In genomic region chr22:19434829-19435580, GRCh38 we compare ENCODE assay signal across 26 cellular contexts. TPM values are rescaled to one million over a fixed set of nuclear protein-coding genes. Genes with fewer than 3 reads are reported as not detected.
DNase-seq lines count a peak whose midpoint lies in the region; ATAC-seq and TF ChIP-seq lines count a peak whose summit lies in the region.
"Had no signal": no experiment of that assay in that cellular context is flagged by ENCODE, and none has a peak within 500 bp of the region (broad histone marks: within the 10 kb centered on the region; RNA-seq: fewer than 3 reads in every experiment).

No MANE protein-coding gene starts in this region.

- ATAC-seq in activated T-cell treated with anti-CD3 and anti-CD28 coated beads, Interleukin-2, amount 50 U/mL, for 4 hours: no peak
- no peak for ATAC-seq in stimulated activated effector memory CD8-positive, alpha-beta T cell treated with anti-CD3 and anti-CD28 coated beads, Interleukin-12 subunit alpha, Interleukin-12 subunit beta, amount 100 ng/mL, for 72 hours
- ATAC-seq: left ventricle myocardium superior, pancreas had no signal

- H3K27me3 ChIP-seq in ovary: no peaks in the 10 kb centered on the region
- H3K27me3 ChIP-seq: pancreas, SJSA1 had no signal

- H3K4me1 ChIP-seq in ovary (ENCODE audit: insufficient read depth): peaks cover 9% of the 10 kb centered on the region

- peaks cover 78% of the 10 kb centered on the region for H3K36me3 Mint-ChIP-seq in activated T-cell treated with anti-CD3 and anti-CD28 coated beads, Interleukin-2, amount 50 U/mL, for 24 hours (ENCODE audit: low read depth)
- H3K36me3 Mint-ChIP-seq in activated T-cell treated with anti-CD3 and anti-CD28 coated beads, Interleukin-2, amount 50 U/mL, for 4 hours (ENCODE audit: insufficient read depth): peaks cover 8% of the 10 kb centered on the region
- H3K36me3 Mint-ChIP-seq in immature natural killer cell: peaks cover 0 to 3% (median 0%) of the 10 kb centered on the region in 3 donors
- H3K36me3 Mint-ChIP-seq in stimulated activated effector memory CD8-positive, alpha-beta T cell treated with anti-CD3 and anti-CD28 coated beads, Interleukin-12 subunit alpha, Interleukin-12 subunit beta, amount 100 ng/mL, for 72 hours: peaks cover 73% of the 10 kb centered on the region

- H3K27me3 Mint-ChIP-seq in activated T-cell treated with anti-CD3 and anti-CD28 coated beads, Interleukin-2, amount 50 U/mL, for 24 hours: no peaks in the 10 kb centered on the region
- no peaks in the 10 kb centered on the region for H3K27me3 Mint-ChIP-seq in activated T-cell treated with anti-CD3 and anti-CD28 coated beads, Interleukin-2, amount 50 U/mL, for 4 hours (ENCODE audit: low read depth)
- peaks cover 10 to 20% (median 14%) of the 10 kb centered on the region in 3 donors for H3K27me3 Mint-ChIP-seq in immature natural killer cell (ENCODE audit: low read depth in 3 of 3)
- H3K27me3 Mint-ChIP-seq: activated CD4-positive, alpha-beta memory T cell treated with anti-CD3 and anti-CD28 coated beads, Interleukin-2, amount 10 ng/mL, durations not matched to agents 7 days and 5 days had no signal

- no peak overlapping the region for H3K27ac ChIP-seq in ovary
- H3K27ac ChIP-seq: epithelial cell of prostate, pancreas, SJSA1, thoracic aorta had no signal

- intact Hi-C loops in ovary (cut with DNase I): no loop called here

- TF ChIP-seq POLR2A in ovary (IDR thresholded peaks at IDR 0.05): no peak

- peaks cover 22% of the 10 kb centered on the region for H3K4me1 Mint-ChIP-seq in activated T-cell treated with anti-CD3 and anti-CD28 coated beads, Interleukin-2, amount 50 U/mL, for 24 hours (ENCODE audit: low read depth)
- H3K4me1 Mint-ChIP-seq in activated T-cell treated with anti-CD3 and anti-CD28 coated beads, Interleukin-2, amount 50 U/mL, for 4 hours (ENCODE audit: low read depth): peaks cover 23% of the 10 kb centered on the region
- peaks cover 24 to 28% of the 10 kb centered on the region in 2 donors for H3K4me1 Mint-ChIP-seq in immature natural killer cell
- peaks cover 31% of the 10 kb centered on the region for H3K4me1 Mint-ChIP-seq in stimulated activated effector memory CD8-positive, alpha-beta T cell treated with anti-CD3 and anti-CD28 coated beads, Interleukin-12 subunit alpha, Interleukin-12 subunit beta, amount 100 ng/mL, for 72 hours

- no peak for DNase-seq in activated T-cell treated with anti-CD3 and anti-CD28 coated beads, Interleukin-2, amount 50 U/mL, for 24 hours
- no peak for DNase-seq in activated T-cell treated with anti-CD3 and anti-CD28 coated beads, Interleukin-2, amount 50 U/mL, for 4 hours
- DNase-seq in NAMALWA (ENCODE audit: low spot score): peak; percentile 58
- no peak for DNase-seq in immature natural killer cell
- no peak for DNase-seq in stimulated activated effector memory CD8-positive, alpha-beta T cell treated with anti-CD3 and anti-CD28 coated beads, Interleukin-12 subunit alpha, Interleukin-12 subunit beta, amount 100 ng/mL, for 72 hours (ENCODE audit: low spot score in 2 of 2)
- no peak for DNase-seq in stimulated activated naive CD4-positive, alpha-beta T cell treated with Interleukin-2 at 50 U/mL for 16 hours (lab: John Stamatoyannopoulos, UW)
- no peak for DNase-seq in MV-4-11 (lab: John Stamatoyannopoulos, UW)
- DNase-seq in ovary: no peak
- DNase-seq: 8988T; activated CD4-positive, alpha-beta memory T cell treated with anti-CD3 and anti-CD28 coated beads, Interleukin-2, amount 10 ng/mL, durations not matched to agents 7 days and 5 days; activated CD4-positive, alpha-beta T cell treated with anti-CD3 and anti-CD28 coated beads for 1 hour; activated naive CD4-positive, alpha-beta T cell; DMS153; effector CD8-positive, alpha-beta T cell; glutamatergic neuron; IMR-90; islet precursor cell; left ventricle myocardium superior; NCI-H1105 treated with DMSO at 0.1 percent for 48 hours; NCI-H2081; NCI-H226; pancreas; RPMI8226 had no signal

- TF ChIP-seq CTCF in ovary (IDR thresholded peaks at IDR 0.05): no peak

- no peaks in the 10 kb centered on the region for H3K9me3 Mint-ChIP-seq in activated T-cell treated with anti-CD3 and anti-CD28 coated beads, Interleukin-2, amount 50 U/mL, for 24 hours
- H3K9me3 Mint-ChIP-seq in activated T-cell treated with anti-CD3 and anti-CD28 coated beads, Interleukin-2, amount 50 U/mL, for 4 hours: no peaks in the 10 kb centered on the region
- H3K9me3 Mint-ChIP-seq in immature natural killer cell: no peaks in the 10 kb centered on the region
- no peaks in the 10 kb centered on the region for H3K9me3 Mint-ChIP-seq in stimulated activated effector memory CD8-positive, alpha-beta T cell treated with anti-CD3 and anti-CD28 coated beads, Interleukin-12 subunit alpha, Interleukin-12 subunit beta, amount 100 ng/mL, for 72 hours
- H3K9me3 Mint-ChIP-seq: activated CD4-positive, alpha-beta memory T cell treated with anti-CD3 and anti-CD28 coated beads, Interleukin-2, amount 10 ng/mL, durations not matched to agents 7 days and 5 days had no signal

- H3K4me3 ChIP-seq in ovary: no peak overlapping the region
- H3K4me3 ChIP-seq: pancreas, SJSA1, thoracic aorta had no signal

- no peak for TF ChIP-seq EP300 in ovary (IDR thresholded peaks at IDR 0.05)

- H3K27ac Mint-ChIP-seq in activated T-cell treated with anti-CD3 and anti-CD28 coated beads, Interleukin-2, amount 50 U/mL, for 24 hours: peak overlapping the region; percentile 76
- peak overlapping the region in 5 of 6 donors; percentile 18 to 69 (median 46) for H3K27ac Mint-ChIP-seq in immature natural killer cell
- H3K27ac Mint-ChIP-seq in stimulated activated effector memory CD8-positive, alpha-beta T cell treated with anti-CD3 and anti-CD28 coated beads, Interleukin-12 subunit alpha, Interleukin-12 subunit beta, amount 100 ng/mL, for 72 hours: peak overlapping the region; percentile 89

- H3K36me3 ChIP-seq in ovary: no peaks in the 10 kb centered on the region

- no peaks in the 10 kb centered on the region for H3K9me3 ChIP-seq in ovary
- H3K9me3 ChIP-seq: pancreas, thoracic aorta had no signal

- WGBS in ovary, 3 donors: 59 to 70% (median 69%) methylated on average over 2 of the region's 2 CpGs

- H3K4me3 Mint-ChIP-seq in activated T-cell treated with anti-CD3 and anti-CD28 coated beads, Interleukin-2, amount 50 U/mL, for 24 hours: no peak overlapping the region
- H3K4me3 Mint-ChIP-seq in activated T-cell treated with anti-CD3 and anti-CD28 coated beads, Interleukin-2, amount 50 U/mL, for 4 hours: no peak overlapping the region
- peak overlapping the region in 2 of 5 donors; percentile 21 to 35 for H3K4me3 Mint-ChIP-seq in immature natural killer cell
- no peak overlapping the region for H3K4me3 Mint-ChIP-seq in stimulated activated effector memory CD8-positive, alpha-beta T cell treated with anti-CD3 and anti-CD28 coated beads, Interleukin-12 subunit alpha, Interleukin-12 subunit beta, amount 100 ng/mL, for 72 hours

RNA-seq across cellular contexts. Expression of gene MRPL40, which starts 2.7 kb away (rescaled TPM):
- 10 to 100 TPM; 35.9 to 41.4 (median 39.2) TPM for total RNA-seq in activated T-cell treated with anti-CD3 and anti-CD28 coated beads, Interleukin-2, amount 50 U/mL, for 4 hours
- polyA plus RNA-seq in immature natural killer cell: 10 to 100 TPM; 64.7 to 85.1 (median 77.9) TPM
- total RNA-seq in ovary: 10 to 100 TPM; 21.1 to 31.0 (median 28.5) TPM
- 10 to 100 TPM; 31.1 to 46.9 TPM for polyA plus RNA-seq in ovary

RNA-seq across cellular contexts. Expression of gene HIRA, which starts 3.5 kb away (rescaled TPM):
- 10 to 100 TPM; 36.8 to 41.4 (median 38.2) TPM for total RNA-seq in activated T-cell treated with anti-CD3 and anti-CD28 coated beads, Interleukin-2, amount 50 U/mL, for 4 hours
- 10 to 100 TPM in 1 of 3 donors, 1 to 10 TPM in 2; 4.3 to 11.5 (median 5.2) TPM for polyA plus RNA-seq in immature natural killer cell
- 10 to 100 TPM in 5 of 7 donors, 1 to 10 TPM in 2; 7.2 to 31.6 (median 20.6) TPM for total RNA-seq in ovary
- 10 to 100 TPM; 12.8 to 16.5 TPM for polyA plus RNA-seq in ovary

RNA-seq across cellular contexts. Expression of gene C22orf39, which starts 12.5 kb away (rescaled TPM):
- 10 to 100 TPM; 14.3 to 20.9 (median 18.8) TPM for total RNA-seq in activated T-cell treated with anti-CD3 and anti-CD28 coated beads, Interleukin-2, amount 50 U/mL, for 4 hours
- polyA plus RNA-seq in immature natural killer cell (10 to 100 TPM; 67.8 to 75.5 (median 71.0) TPM), ovary (10 to 100 TPM; 33.0 to 58.9 TPM)
- 10 to 100 TPM; 25.7 to 38.3 (median 33.5) TPM for total RNA-seq in ovary

RNA-seq across cellular contexts. Expression of gene UFD1, which starts 44.0 kb away (rescaled TPM):
- total RNA-seq in activated T-cell treated with anti-CD3 and anti-CD28 coated beads, Interleukin-2, amount 50 U/mL, for 4 hours: 100 to 1,000 TPM; 107 TPM
- 100 to 1,000 TPM; 106 to 176 (median 142) TPM for polyA plus RNA-seq in immature natural killer cell
- 10 to 100 TPM; 19.9 to 52.9 (median 32.6) TPM for total RNA-seq in ovary
- polyA plus RNA-seq in ovary: 10 to 100 TPM; 57.5 to 84.5 TPM

RNA-seq across cellular contexts. Expression of gene CDC45, which starts 44.7 kb away (rescaled TPM):
- total RNA-seq in activated T-cell treated with anti-CD3 and anti-CD28 coated beads, Interleukin-2, amount 50 U/mL, for 4 hours: 10 to 100 TPM; 50.2 to 80.5 (median 54.7) TPM
- polyA plus RNA-seq in immature natural killer cell (1 to 10 TPM in 2 of 3 donors, not detected in 1; 3.1 to 3.5 TPM), ovary (1 to 10 TPM in 1 of 2 donors, under 1 TPM in 1; 0.46 to 1.4 TPM)
- total RNA-seq in ovary: 1 to 10 TPM in 2 of 7 donors, under 1 TPM in 2, not detected in 3; 0.87 to 2.2 (median 1.1) TPM
